In genomic region chr13:79895416-79895815, GRCh38 we compare ENCODE assay signal across 7 cellular contexts.
"Had no signal": no experiment of that assay in that cellular context is flagged by ENCODE, and none has a peak within 500 bp of the region (broad histone marks: within the 10 kb centered on the region; RNA-seq: fewer than 3 reads in every experiment).

No MANE protein-coding gene starts in this region.

- H3K36me3 Mint-ChIP-seq: IgD-negative memory B cell had no signal

- H3K4me3 Mint-ChIP-seq: IgD-negative memory B cell had no signal

- DNase-seq: IMR-90, KBM-7, KG1 had no signal

- H3K27ac Mint-ChIP-seq: IgD-negative memory B cell had no signal

- H3K4me3 ChIP-seq: K562 had no signal

- H3K4me2 ChIP-seq: KMS-11 had no signal

- H3K9ac ChIP-seq: KMS-11 had no signal

- H3K27ac ChIP-seq: HL-60, KMS-11 had no signal

- H3K27me3 Mint-ChIP-seq: IgD-negative memory B cell had no signal
